8 cellular contexts compared by ENCODE assay signal in the genomic region with DNA sequence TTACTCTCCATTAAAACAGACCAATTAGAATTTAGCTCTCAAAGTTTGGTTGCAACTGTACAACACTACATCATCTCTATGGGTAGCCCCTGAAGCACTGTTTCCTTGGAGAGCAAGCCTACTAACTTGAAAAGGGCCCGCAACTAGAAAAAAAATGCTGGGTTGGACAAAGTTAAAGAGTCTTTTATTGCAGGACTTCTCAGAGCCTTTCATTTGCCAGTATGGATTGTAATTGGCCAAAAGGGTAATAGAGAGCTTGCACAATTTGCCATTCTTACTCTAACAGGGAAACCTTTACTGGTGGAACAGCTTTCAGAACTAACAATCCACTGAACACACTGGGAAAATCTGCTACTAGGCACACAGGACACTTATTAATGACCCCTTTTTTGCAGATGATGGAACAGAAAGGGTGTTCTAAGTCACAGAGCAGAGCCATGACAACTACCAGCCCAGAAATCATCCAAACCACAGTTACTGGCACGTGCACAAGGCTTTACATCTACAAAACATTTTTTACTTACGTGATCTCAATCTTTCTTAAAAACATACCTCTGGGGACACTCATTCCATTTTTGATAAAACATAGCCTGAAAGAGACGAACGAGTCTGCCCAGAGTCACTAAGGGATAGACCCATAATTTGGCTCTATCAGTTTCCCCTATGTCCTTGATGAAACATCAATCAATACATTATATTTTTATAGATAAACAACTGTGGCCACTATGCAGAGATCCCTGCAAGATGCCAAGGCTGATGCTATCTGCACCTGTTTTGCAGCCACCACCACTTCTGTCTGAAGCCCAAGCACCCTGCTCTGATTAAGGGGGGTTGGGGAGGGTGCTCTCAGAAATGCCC.
DNase-seq lines count a peak whose midpoint lies in the region.

No MANE protein-coding gene starts in this region.

- H2BK12ac ChIP-seq in mesenchymal stem cell (ENCODE audit: low read length in 2 of 2): no peak overlapping the region

- H3K27me3 Mint-ChIP-seq in activated naive CD8-positive, alpha-beta T cell: no peaks in the 10 kb centered on the region

- H2AFZ ChIP-seq in ACC112 (ENCODE audit: low read length, unreplicated experiment): no peak overlapping the region
- no peak overlapping the region for H2AFZ ChIP-seq in mesenchymal stem cell (ENCODE audit: low read depth, low read length)

- peak overlapping the region; percentile 98 for H3K4me2 ChIP-seq in mesenchymal stem cell (ENCODE audit: low read length, poor library complexity, severe bottlenecking)

- H3K9me3 Mint-ChIP-seq in activated naive CD8-positive, alpha-beta T cell (ENCODE audit: low read depth): no peaks in the 10 kb centered on the region

- no peak overlapping the region for H2BK120ac ChIP-seq in mesenchymal stem cell (ENCODE audit: low read depth, low read length)

- H3K36me3 Mint-ChIP-seq in activated naive CD8-positive, alpha-beta T cell: peaks cover 18% of the 10 kb centered on the region

- H3K27me3 ChIP-seq in ACC112 (ENCODE audit: insufficient read depth, low read length) (no peaks in the 10 kb centered on the region), HAP-1 (ENCODE audit: low read depth) (no peaks in the 10 kb centered on the region), mesenchymal stem cell (ENCODE audit: control insufficient read depth in 1 of 2, insufficient read depth in 1 of 2, low read length in 2 of 2) (peaks cover 0 to 27% of the 10 kb centered on the region in 2 experiments), H7 (ENCODE audit: control insufficient read depth, insufficient read depth, low read length) (peaks cover 26% of the 10 kb centered on the region)

- in situ Hi-C loops in HAP-1 (cut with MboI; ENCODE audit: low sequenced_read_pairs): no loop called here

- no peak overlapping the region for H2BK15ac ChIP-seq in mesenchymal stem cell (ENCODE audit: low read depth, poor library complexity, severe bottlenecking)

- no peak overlapping the region for H4K91ac ChIP-seq in mesenchymal stem cell (ENCODE audit: low read length)

- H3K4me3 Mint-ChIP-seq in activated naive CD8-positive, alpha-beta T cell: peak overlapping the region; percentile 86

- H3K23ac ChIP-seq in mesenchymal stem cell (ENCODE audit: low read length in 2 of 2): no peak overlapping the region

- no peak overlapping the region for H4K8ac ChIP-seq in mesenchymal stem cell (ENCODE audit: low read length)

- no peak overlapping the region for H3K18ac ChIP-seq in mesenchymal stem cell (ENCODE audit: low read depth in 1 of 2, low read length in 2 of 2)

- no peak overlapping the region for H3K9ac ChIP-seq in mesenchymal stem cell (ENCODE audit: low read length)

- WGBS in mesenchymal stem cell: 89% methylated on average over 5 of the region's 5 CpGs

- H3K9me3 ChIP-seq in HAP-1: no peaks in the 10 kb centered on the region
- no peaks in the 10 kb centered on the region for H3K9me3 ChIP-seq in mesenchymal stem cell (ENCODE audit: control insufficient read depth, low read length)

- H2AK5ac ChIP-seq in mesenchymal stem cell (ENCODE audit: low read length, severe bottlenecking): no peak overlapping the region

- H3K4me3 ChIP-seq in ACC112 (ENCODE audit: low read depth, low read length): peak overlapping the region; percentile 88
- peak overlapping the region; percentile 33; the same call in 1 of the 2 replicates for H3K4me3 ChIP-seq in HAP-1
- peak overlapping the region; percentile 63 to 80 for H3K4me3 ChIP-seq in mesenchymal stem cell (ENCODE audit: insufficient read depth in 1 of 2, low read depth in 1 of 2, low read length in 2 of 2)
- no peak overlapping the region for H3K4me3 ChIP-seq in H7 (ENCODE audit: insufficient read depth, low read depth, low read length)

- H2BK5ac ChIP-seq in mesenchymal stem cell (ENCODE audit: low read depth, low read length, poor library complexity, severe bottlenecking): no peak overlapping the region

- H3K4me1 ChIP-seq in ACC112 (ENCODE audit: control insufficient read depth, insufficient read depth, low read length, unreplicated experiment): peaks cover 21% of the 10 kb centered on the region
- no peaks in the 10 kb centered on the region; the same call in 1 of the 2 replicates for H3K4me1 ChIP-seq in HAP-1
- peaks cover 27% of the 10 kb centered on the region for H3K4me1 ChIP-seq in mesenchymal stem cell (ENCODE audit: control insufficient read depth, insufficient read depth, low read depth, low read length)

- DNase-seq in HAP-1 (ENCODE audit: low spot score in 2 of 2) (no peak), mesenchymal stem cell (no peak), H7 (no peak), HCEC 1CT (no peak), ecto neural progenitor cell (ENCODE audit: low spot score) (no peak), NCI-H526 treated with DMSO at 0.1 percent for 48 hours (lab: John Stamatoyannopoulos, UW) (no peak)

- peak overlapping the region; percentile 86 for H3K27ac Mint-ChIP-seq in activated naive CD8-positive, alpha-beta T cell

- no peaks in the 10 kb centered on the region for H3K79me2 ChIP-seq in ACC112 (ENCODE audit: control insufficient read depth, insufficient read depth, low read length, unreplicated experiment)

- H3K4me1 Mint-ChIP-seq in activated naive CD8-positive, alpha-beta T cell (ENCODE audit: low read depth): peaks cover 73% of the 10 kb centered on the region

- H3K79me1 ChIP-seq in mesenchymal stem cell (replicated peaks; ENCODE audit: low read length, poor library complexity, severe bottlenecking): peaks cover 18% of the 10 kb centered on the region

- no peaks in the 10 kb centered on the region for H3K36me3 ChIP-seq in ACC112 (ENCODE audit: insufficient read depth, low read length)
- H3K36me3 ChIP-seq in HAP-1 (replicated peaks): no peaks in the 10 kb centered on the region
- H3K36me3 ChIP-seq in mesenchymal stem cell (ENCODE audit: control insufficient read depth in 1 of 2, insufficient read depth in 2 of 2, low read depth in 1 of 2, low read length in 2 of 2): no peaks in the 10 kb centered on the region
- no peaks in the 10 kb centered on the region for H3K36me3 ChIP-seq in H7 (replicated peaks; ENCODE audit: control insufficient read depth, insufficient read depth, low read length)

- H3K27ac ChIP-seq in ACC112 (ENCODE audit: low read depth, low read length) (no peak overlapping the region), mesenchymal stem cell (ENCODE audit: low read length, poor library complexity, severe bottlenecking) (no peak overlapping the region)

- H3K4ac ChIP-seq in mesenchymal stem cell (ENCODE audit: low read depth in 1 of 2, low read length in 2 of 2): no peak overlapping the region

- no peak overlapping the region for H3K14ac ChIP-seq in mesenchymal stem cell (ENCODE audit: low read length in 2 of 2)
